Comparison of ENCODE assay signal across 25 cellular contexts in the genomic region with DNA sequence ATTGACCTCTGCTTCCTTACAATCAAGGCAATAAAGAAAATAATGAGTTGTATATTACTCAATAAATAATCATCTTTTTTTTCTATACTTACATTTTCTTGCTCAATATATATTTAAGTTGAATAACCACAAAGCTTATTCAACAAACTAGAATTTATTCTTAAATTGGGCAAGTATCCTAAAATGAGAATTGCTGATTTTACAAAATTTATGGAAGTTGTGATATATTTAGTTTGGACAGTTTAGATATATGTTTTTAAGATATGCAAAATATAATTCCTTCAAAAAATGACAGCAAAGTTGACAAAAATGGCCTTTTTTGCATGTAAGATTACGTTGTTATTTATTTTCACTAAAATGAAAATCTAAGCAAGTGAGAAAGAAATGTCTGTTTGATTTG.
"Had no signal": no experiment of that assay in that cellular context is flagged by ENCODE, and none has a peak within 500 bp of the region (broad histone marks: within the 10 kb centered on the region; RNA-seq: fewer than 3 reads in every experiment).

No MANE protein-coding gene starts in this region.

- DNase-seq: colonic mucosa; cortex of kidney; effector memory CD4-positive, alpha-beta T cell; erythroblast; esophagus squamous epithelium; foreskin fibroblast; foreskin melanocyte; gastrocnemius medialis; glutamatergic neuron; head of caudate nucleus; heart right ventricle; hippocampal formation; left cardiac atrium; left lung; left ventricle myocardium superior; lower lobe of right lung; mesenchymal stem cell; mucosa of descending colon; naive B cell had no signal

- H3K27ac ChIP-seq: colonic mucosa, epithelial cell of prostate, esophagus squamous epithelium, gastrocnemius medialis, heart right ventricle, left lung, lower lobe of right lung had no signal

- H3K9me3 ChIP-seq: colonic mucosa, esophagus squamous epithelium, gastrocnemius medialis, heart right ventricle, lower lobe of right lung, mucosa of descending colon had no signal

- H3K4me1 ChIP-seq: colonic mucosa, esophagus squamous epithelium, gastrocnemius medialis, heart right ventricle, left lung, lower lobe of right lung had no signal

- H3K27ac Mint-ChIP-seq: dendritic cell treated with granulocyte-macrophage colony-stimulating factor and Interleukin-4, amounts not matched to agents 40 ng/mL and 50 ng/mL, for 4 days; mesothelial cell of epicardium; naive B cell had no signal

- FAIRE-seq: islet of Langerhans, keratinocyte had no signal

- H3K4me3 ChIP-seq: colonic mucosa, esophagus squamous epithelium, gastrocnemius medialis, heart right ventricle, left lung, lower lobe of right lung, mucosa of descending colon had no signal

- H3K27me3 Mint-ChIP-seq: dendritic cell treated with granulocyte-macrophage colony-stimulating factor and Interleukin-4, amounts not matched to agents 40 ng/mL and 50 ng/mL, for 4 days; naive B cell had no signal

- H3K4me3 Mint-ChIP-seq: dendritic cell treated with granulocyte-macrophage colony-stimulating factor and Interleukin-4, amounts not matched to agents 40 ng/mL and 50 ng/mL, for 4 days; mesothelial cell of epicardium; naive B cell had no signal

- H3K36me3 Mint-ChIP-seq: mesothelial cell of epicardium, naive B cell had no signal

- H3K4me1 Mint-ChIP-seq: naive B cell had no signal

- ATAC-seq: esophagus mucosa, gastrocnemius medialis, heart right ventricle, left cardiac atrium, left lung, left ventricle myocardium superior, lower lobe of right lung, mucosa of descending colon had no signal

- H3K9me3 Mint-ChIP-seq: mesothelial cell of epicardium had no signal
